In the genomic region with DNA sequence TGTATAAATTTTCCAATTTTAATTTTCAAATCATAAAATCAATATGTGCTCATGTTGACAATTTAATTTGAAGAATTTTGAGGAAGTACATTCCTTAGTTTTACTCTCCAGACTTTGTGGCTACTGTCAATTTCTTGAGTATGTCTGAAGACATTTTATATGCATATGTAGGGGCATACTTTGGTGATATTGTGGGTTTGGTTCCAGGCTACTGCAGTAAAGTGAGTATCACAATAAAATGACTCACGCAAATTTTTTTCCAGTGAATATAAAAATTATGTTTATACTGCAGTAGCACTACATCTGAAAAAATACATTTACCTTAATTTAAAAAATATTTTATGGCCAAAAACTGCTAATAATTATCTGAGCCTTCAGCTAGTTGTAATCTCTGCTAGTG, we compare ENCODE assay signal across 32 cellular contexts.
DNase-seq lines count a peak whose midpoint lies in the region; ATAC-seq and TF ChIP-seq lines count a peak whose summit lies in the region.
"Had no signal": no experiment of that assay in that cellular context is flagged by ENCODE, and none has a peak within 500 bp of the region (broad histone marks: within the 10 kb centered on the region; RNA-seq: fewer than 3 reads in every experiment).

No MANE protein-coding gene starts in this region.

- no peak for TF ChIP-seq POLR2A in vagina (IDR thresholded peaks at IDR 0.05)

- H3K9me3 ChIP-seq in vagina, result no peaks in the 10 kb centered on the region
- H3K9me3 ChIP-seq: left ventricle myocardium inferior, Peyer's patch, testis had no signal

- DNase-seq in AG08395 (ENCODE audit: low spot score) (peak; percentile 34), GM04504 (ENCODE audit: low read depth) (peak; percentile 35), amniotic stem cell (lab: John Stamatoyannopoulos, UW) (peak; percentile 37), iris pigment epithelial cell (ENCODE audit: low read depth) (peak; percentile 23), vagina (ENCODE audit: extremely low spot score in 2 of 2) (no peak), omental fat pad (ENCODE audit: low spot score) (no peak)
- DNase-seq: ACHN; activated CD8-positive, alpha-beta memory T cell treated with anti-CD3 and anti-CD28 coated beads, Interleukin-2, amount 50 U/mL, for 48 hours; activated CD8-positive, alpha-beta T cell treated with anti-CD3 and anti-CD28 coated beads for 36 hours; activated naive CD4-positive, alpha-beta T cell treated with Interleukin-2 at 50 U/mL for 16 hours; C1 segment of cervical spinal cord; DMS153; effector CD4-positive, alpha-beta T cell; GDM1; glutamatergic neuron; islet precursor cell; left ventricle myocardium inferior; MM.1S; NCI-H1417 treated with DMSO at 0.1 percent for 48 hours; NCI-H2081 treated with DMSO at 0.1 percent for 48 hours; NCI-H774; Peyer's patch; retina; SHP77 treated with DMSO at 0.1 percent for 48 hours; stimulated activated CD4-positive, alpha-beta T cell treated with anti-CD3 and anti-CD28 coated beads, Interleukin-1b, Interleukin-23, amount 100 ng/mL, for 48 hours; stimulated activated naive CD8-positive, alpha-beta T cell treated with anti-CD3 and anti-CD28 coated beads, Interleukin-15, Interleukin-2, amounts not matched to agents 100 U/mL and 50 U/mL, for 24 hours; SW 1271; testis had no signal

- no peaks in the 10 kb centered on the region for H3K27me3 ChIP-seq in vagina
- H3K27me3 ChIP-seq: Peyer's patch, testis had no signal

- H3K27ac ChIP-seq in vagina, result no peak overlapping the region
- H3K27ac ChIP-seq: left ventricle myocardium inferior, parathyroid adenoma, Peyer's patch, testis had no signal

- H3K36me3 ChIP-seq in vagina, result no peaks in the 10 kb centered on the region
- H3K36me3 ChIP-seq: left ventricle myocardium inferior, Peyer's patch had no signal

- TF ChIP-seq CTCF in vagina (IDR thresholded peaks at IDR 0.05), result no peak
- no peak for TF ChIP-seq CTCF in omental fat pad (IDR thresholded peaks at IDR 0.05)

- ATAC-seq in omental fat pad (ENCODE audit: low FRiP score) (no peak), GM18502 (IDR thresholded peaks at IDR 0.05; ENCODE audit: poor library complexity, unreplicated experiment) (no peak)
- ATAC-seq: activated CD8-positive, alpha-beta T cell treated with anti-CD3 and anti-CD28 coated beads for 36 hours; K562; stimulated activated naive CD8-positive, alpha-beta T cell treated with anti-CD3 and anti-CD28 coated beads, Interleukin-15, Interleukin-2, amounts not matched to agents 100 U/mL and 50 U/mL, for 24 hours had no signal

- H3K4me3 ChIP-seq in vagina, result no peak overlapping the region
- H3K4me3 ChIP-seq: K562, left ventricle myocardium inferior, Peyer's patch, smooth muscle cell, testis had no signal

- intact Hi-C loops in vagina (cut with DNase I), result no loop called here

- no peaks in the 10 kb centered on the region for H3K4me1 ChIP-seq in vagina
- H3K4me1 ChIP-seq: parathyroid adenoma, Peyer's patch, testis had no signal

Comparison
In these comparisons a context has a peak if more than half of its experiments do, and no peak if none do; other contexts are left out.
1. DNase-seq: peak in AG08395 (single experiment), GM04504 (single experiment), amniotic stem cell (single experiment) and iris pigment epithelial cell (single experiment); none in vagina (0 of 2) and omental fat pad (single experiment).